In genomic region chr16:66588981-66589713, GRCh38 we compare ENCODE assay signal across 8 cellular contexts. TPM values are rescaled to one million over a fixed set of nuclear protein-coding genes. Genes with fewer than 3 reads are reported as not detected.
DNase-seq lines count a peak whose midpoint lies in the region; ATAC-seq and TF ChIP-seq lines count a peak whose summit lies in the region.

No MANE protein-coding gene starts in this region.

- DNase-seq in BJ (ENCODE audit: low read depth) = no peak
- DNase-seq in MV-4-11 (lab: John Stamatoyannopoulos, UW) = peak; percentile 44
- DNase-seq in activated CD8-positive, alpha-beta memory T cell treated with anti-CD3 and anti-CD28 coated beads, Interleukin-2, amount 50 U/mL, for 4 hours = peak; percentile 61
- peak; percentile 16 for DNase-seq in fibroblast of peridontal ligament (ENCODE audit: extremely low read depth)
- no peak for DNase-seq in retinal pigment epithelial cell (ENCODE audit: low read depth)
- no peak for DNase-seq in middle frontal gyrus (ENCODE audit: extremely low spot score, low spot score)
- no peak for DNase-seq in NCI-H774 (lab: John Stamatoyannopoulos, UW)

- no peak overlapping the region for H3K4me3 ChIP-seq in BJ (ENCODE audit: low read depth, low read length)
- no peak overlapping the region for H3K4me3 ChIP-seq in retinal pigment epithelial cell (ENCODE audit: low read length)

- peak; percentile 76 for ATAC-seq in GM21515 (IDR thresholded peaks at IDR 0.05; ENCODE audit: unreplicated experiment)

- peak; percentile 80 for TF ChIP-seq CTCF in BJ (IDR thresholded peaks at IDR 0.05; ENCODE audit: insufficient read depth, low read depth, low read length)
- peak; percentile 83 for TF ChIP-seq CTCF in retinal pigment epithelial cell (conservative IDR thresholded peaks at IDR 0.05; ENCODE audit: low read depth, low read length)

- CTCF ChIA-PET in BJ (lab: Yijun Ruan, JAX) = interaction anchor here (0.6 to 1.8 kb wide), 10 partner anchors 10 to 234 kb away, joined by 3 to 7 read pairs (median 3); partner anchors contain the start of gene CMTM2

- H3K36me3 ChIP-seq in BJ (ENCODE audit: control insufficient read depth, insufficient read depth, low read length) = no peaks in the 10 kb centered on the region

- POLR2A ChIA-PET in BJ (lab: Charles Lee) = no interaction called here

- H3K27me3 ChIP-seq in BJ (ENCODE audit: control insufficient read depth, insufficient read depth, low read length) = peaks cover 5% of the 10 kb centered on the region

RNA-seq across cellular contexts. Expression of gene CMTM2, which starts 9.9 kb away (rescaled TPM):
- not detected in 2 replicates for polyA plus RNA-seq in BJ (2011; rRNA removed)
- not detected in 2 replicates for polyA minus RNA-seq in BJ (2011; rRNA and poly(A)+ RNA removed)

RNA-seq across cellular contexts. Expression of gene CMTM3, which starts 15.4 kb away (rescaled TPM):
- polyA plus RNA-seq in BJ (2011; rRNA removed) = 31.3 and 35.5 TPM in 2 replicates
- 18.1 and 29.0 TPM in 2 replicates for polyA minus RNA-seq in BJ (2011; rRNA and poly(A)+ RNA removed)

RNA-seq across cellular contexts. Expression of gene CMTM1, which starts 22.9 kb away (rescaled TPM):
- polyA plus RNA-seq in BJ (2011; rRNA removed) = 2.7 and 3.2 TPM in 2 replicates
- 2.4 and 3.3 TPM in 2 replicates for polyA minus RNA-seq in BJ (2011; rRNA and poly(A)+ RNA removed)

RNA-seq across cellular contexts. Expression of gene CKLF, which starts 36.8 kb away (rescaled TPM):
- 60.8 and 66.9 TPM in 2 replicates for polyA plus RNA-seq in BJ (2011; rRNA removed)
- polyA minus RNA-seq in BJ (2011; rRNA and poly(A)+ RNA removed) = 12.4 and 24.9 TPM in 2 replicates

RNA-seq across cellular contexts. Expression of gene TK2, which starts 39.2 kb away (rescaled TPM):
- 38.9 and 42.7 TPM in 2 replicates for polyA plus RNA-seq in BJ (2011; rRNA removed)
- 28.9 and 35.5 TPM in 2 replicates for polyA minus RNA-seq in BJ (2011; rRNA and poly(A)+ RNA removed)

Comparison
In these comparisons a context has a peak if more than half of its experiments do, and no peak if none do; other contexts are left out.
1. DNase-seq: peak in MV-4-11 (single experiment), activated CD8-positive, alpha-beta memory T cell treated with anti-CD3 and anti-CD28 coated beads, Interleukin-2, amount 50 U/mL, for 4 hours (single experiment) and fibroblast of peridontal ligament (single experiment); none in BJ (single experiment), retinal pigment epithelial cell (single experiment), middle frontal gyrus (single experiment) and NCI-H774 (single experiment).